ENCODE assay signal across 8 cellular contexts in the genomic region with DNA sequence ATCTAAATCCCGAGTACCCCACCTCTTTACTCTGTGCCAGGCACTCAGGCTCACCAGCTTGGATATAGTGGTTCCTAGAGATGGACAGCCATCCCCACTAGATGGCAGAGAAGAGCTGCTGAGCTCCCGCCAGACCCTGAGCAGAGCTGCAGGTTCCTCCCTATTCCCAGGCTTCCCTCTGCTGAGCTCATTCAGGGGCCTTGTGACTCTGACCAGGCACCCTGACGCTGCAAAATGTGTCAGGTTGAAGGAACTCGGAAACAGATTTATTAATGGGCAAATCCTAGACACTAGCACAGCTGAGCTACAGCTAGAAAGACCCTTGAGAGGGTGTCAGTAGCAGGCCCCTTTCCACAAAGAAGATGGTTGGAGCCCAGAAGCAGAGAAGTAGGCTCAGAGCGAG. TPM values are rescaled to one million over a fixed set of nuclear protein-coding genes. Genes with fewer than 3 reads are reported as not detected.
DNase-seq lines count a peak whose midpoint lies in the region; ATAC-seq and TF ChIP-seq lines count a peak whose summit lies in the region.

No MANE protein-coding gene starts in this region.

- 7 to 32% methylated on average over 2 to 5 of the region's 5 CpGs for WGBS in thyroid gland, 2 donors

- peaks cover under 1% of the 10 kb centered on the region; the same call in 1 of the 2 replicates for H3K36me3 ChIP-seq in RWPE2 (ENCODE audit: low read depth)
- peaks cover 5 to 10% of the 10 kb centered on the region in 2 donors for H3K36me3 ChIP-seq in thyroid gland

- H3K27me3 ChIP-seq in RWPE2 (ENCODE audit: insufficient read depth, poor library complexity, severe bottlenecking) (no peaks in the 10 kb centered on the region), thyroid gland (no peaks in the 10 kb centered on the region)

- H3K4me3 ChIP-seq in RWPE2 (ENCODE audit: severe bottlenecking) = no peak overlapping the region
- H3K4me3 ChIP-seq in thyroid gland (replicated peaks in 1 of 3) = no peak overlapping the region

- no peak for TF ChIP-seq POLR2A in thyroid gland (IDR thresholded peaks at IDR 0.05)

- no peak overlapping the region for H3K4me3 Mint-ChIP-seq in activated naive CD4-positive, alpha-beta T cell treated with anti-CD3 and anti-CD28 coated beads for 36 hours

- H3K9me3 Mint-ChIP-seq in activated naive CD4-positive, alpha-beta T cell treated with anti-CD3 and anti-CD28 coated beads for 36 hours = no peaks in the 10 kb centered on the region

- DNase-seq in DMS 273 (lab: John Stamatoyannopoulos, UW; ENCODE audit: unreplicated experiment) (peak; percentile 91), LoVo (ENCODE audit: low spot score) (peak; percentile 77), RWPE2 (ENCODE audit: low spot score) (no peak), globus pallidus (ENCODE audit: low spot score) (peak; percentile 92), nucleus accumbens (lab: John Stamatoyannopoulos, UW) (peak; percentile 30 to 91 (median 78)), thyroid gland (peak; percentile 78 to 84)
- DNase-seq in activated naive CD4-positive, alpha-beta T cell treated with anti-CD3 and anti-CD28 coated beads for 36 hours = peak; percentile 67

- CTCF ChIA-PET in activated naive CD4-positive, alpha-beta T cell treated with anti-CD3 and anti-CD28 coated beads for 36 hours (lab: Charles Lee) = interaction anchor here (0.6 to 3.5 kb wide), 28 partner anchors 10 to 445 kb away, joined by 3 to 15 read pairs (median 4); a partner anchor contains a TSS

- intact Hi-C loops in activated naive CD4-positive, alpha-beta T cell treated with anti-CD3 and anti-CD28 coated beads for 36 hours (cut with micrococcal nuclease) = loop anchor here (1.0 to 10.0 kb wide), 5 partner anchors 105 to 444 kb away; no protein-coding TSS in a partner anchor
- intact Hi-C loops in thyroid gland (cut with DNase I) = loop anchor here (10.0 kb wide), 1 partner anchor 135 kb away; no protein-coding TSS in a partner anchor

- peaks cover 6% of the 10 kb centered on the region for H3K36me3 Mint-ChIP-seq in activated naive CD4-positive, alpha-beta T cell treated with anti-CD3 and anti-CD28 coated beads for 36 hours (ENCODE audit: low read depth)

- TF ChIP-seq CTCF in RWPE2 (IDR thresholded peaks at IDR 0.05; ENCODE audit: poor library complexity, severe bottlenecking) (peak; percentile 87), thyroid gland (IDR thresholded peaks at IDR 0.05) (peak; percentile 69 to 89 (median 85))

- H3K27ac Mint-ChIP-seq in activated naive CD4-positive, alpha-beta T cell treated with anti-CD3 and anti-CD28 coated beads for 36 hours = no peak overlapping the region

- no peaks in the 10 kb centered on the region for H3K4me1 Mint-ChIP-seq in activated naive CD4-positive, alpha-beta T cell treated with anti-CD3 and anti-CD28 coated beads for 36 hours (ENCODE audit: low read depth)

- H3K9me3 ChIP-seq in RWPE2 (ENCODE audit: severe bottlenecking) (no peaks in the 10 kb centered on the region), thyroid gland (no peaks in the 10 kb centered on the region)

- peaks cover 21% of the 10 kb centered on the region for H3K4me1 ChIP-seq in RWPE2 (ENCODE audit: insufficient read depth, poor library complexity, severe bottlenecking)
- H3K4me1 ChIP-seq in thyroid gland = peaks cover 6 to 38% of the 10 kb centered on the region in 2 donors

- H3K27ac ChIP-seq in RWPE2 (ENCODE audit: poor library complexity, severe bottlenecking) = no peak overlapping the region
- peak overlapping the region; percentile 63 to 87 (median 81) for H3K27ac ChIP-seq in thyroid gland

- H3K27me3 Mint-ChIP-seq in activated naive CD4-positive, alpha-beta T cell treated with anti-CD3 and anti-CD28 coated beads for 36 hours (ENCODE audit: low read depth) = no peaks in the 10 kb centered on the region

- ATAC-seq in GM21529 (IDR thresholded peaks at IDR 0.05; ENCODE audit: unreplicated experiment) (peak; percentile 87), RWPE2 (ENCODE audit: low read depth) (peak; percentile 69)

RNA-seq across cellular contexts. Expression of a gene that starts 38.2 kb away (rescaled TPM):
- not detected for total RNA-seq in activated naive CD4-positive, alpha-beta T cell treated with anti-CD3 and anti-CD28 coated beads for 36 hours
- not detected for total RNA-seq in thyroid gland

RNA-seq across cellular contexts. Expression of a gene that starts 50.2 kb away (rescaled TPM):
- 10 to 100 TPM; 27.8 to 32.4 TPM for total RNA-seq in activated naive CD4-positive, alpha-beta T cell treated with anti-CD3 and anti-CD28 coated beads for 36 hours
- 10 to 100 TPM; 40.7 to 67.9 (median 46.7) TPM for total RNA-seq in thyroid gland

RNA-seq across cellular contexts. Expression of a gene that starts 50.5 kb away (rescaled TPM):
- total RNA-seq in activated naive CD4-positive, alpha-beta T cell treated with anti-CD3 and anti-CD28 coated beads for 36 hours = 10 to 100 TPM; 50.9 to 51.0 TPM
- 10 to 100 TPM; 22.9 to 35.2 (median 28.6) TPM for total RNA-seq in thyroid gland

RNA-seq across cellular contexts. Expression of a gene that starts 52.7 kb away (rescaled TPM):
- not detected for total RNA-seq in activated naive CD4-positive, alpha-beta T cell treated with anti-CD3 and anti-CD28 coated beads for 36 hours
- not detected for total RNA-seq in thyroid gland
